In the genomic region with DNA sequence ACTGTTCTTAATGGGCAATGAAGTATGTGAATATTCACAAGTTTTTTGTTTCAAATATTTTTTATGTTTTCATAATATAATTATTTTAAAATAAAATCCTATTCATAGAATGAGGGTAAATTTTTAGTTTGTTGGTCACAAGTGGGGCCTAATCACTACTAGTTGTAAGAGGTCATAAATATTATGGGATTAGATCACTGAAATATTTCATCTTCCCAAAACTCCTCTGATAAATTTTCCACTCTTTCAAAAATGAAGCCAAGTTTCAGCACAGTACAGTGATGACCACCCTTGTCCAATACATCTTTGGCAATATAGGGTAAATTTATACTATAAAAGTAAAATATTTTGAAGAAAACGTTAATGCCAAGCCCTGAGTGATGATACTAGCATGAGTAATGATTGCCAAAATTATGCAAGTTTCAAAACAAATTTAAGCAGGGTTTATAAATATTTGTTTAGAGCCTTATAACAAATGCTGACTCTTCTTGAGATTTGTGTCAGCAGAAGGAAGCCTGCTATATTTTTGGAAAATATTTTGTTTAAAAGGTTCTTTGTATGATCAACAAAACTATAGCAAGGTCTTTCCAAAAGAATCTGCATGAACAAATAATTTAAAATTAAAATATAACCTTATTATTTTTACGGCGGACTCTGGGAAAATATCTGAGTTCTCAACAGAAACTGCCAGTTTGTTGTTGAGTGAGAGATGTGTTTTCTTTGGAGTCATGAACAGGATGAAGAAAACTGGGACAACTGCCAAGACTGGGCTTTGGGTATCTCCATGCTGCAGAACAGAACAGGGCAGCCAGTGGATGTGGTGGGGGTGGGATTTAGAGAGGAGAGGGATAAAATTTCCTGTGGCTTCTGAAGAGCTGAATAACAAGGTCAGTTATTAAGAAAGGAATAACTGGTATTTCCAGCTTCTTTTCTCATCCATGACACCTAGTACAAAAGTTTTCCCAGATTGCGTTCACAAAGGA, we compare ENCODE assay signal across 9 cellular contexts. TPM values are rescaled to one million over a fixed set of nuclear protein-coding genes. Genes with fewer than 3 reads are reported as not detected.
DNase-seq lines count a peak whose midpoint lies in the region; ATAC-seq and TF ChIP-seq lines count a peak whose summit lies in the region.
"Had no signal": no experiment of that assay in that cellular context is flagged by ENCODE, and none has a peak within 500 bp of the region (broad histone marks: within the 10 kb centered on the region; RNA-seq: fewer than 3 reads in every experiment).

No MANE protein-coding gene starts in this region.

- H3K23me2 ChIP-seq in H9 (ENCODE audit: insufficient read length, low read depth, low read length, poor library complexity, severe bottlenecking): no peaks in the 10 kb centered on the region

- no peak overlapping the region for H3K4me3 Mint-ChIP-seq in H9
- H3K4me3 Mint-ChIP-seq in activated CD4-positive, alpha-beta memory T cell treated with anti-CD3 and anti-CD28 coated beads for 36 hours: no peak overlapping the region

- no peak for DNase-seq in H9
- DNase-seq in NCI-H82 (lab: John Stamatoyannopoulos, UW): peak; percentile 64
- DNase-seq in fibroblast of peridontal ligament (ENCODE audit: extremely low read depth): peak; percentile 76
- peak; percentile 41 for DNase-seq in prostate gland (ENCODE audit: low spot score)
- DNase-seq in activated CD4-positive, alpha-beta memory T cell treated with anti-CD3 and anti-CD28 coated beads for 36 hours: no peak
- DNase-seq in effector memory CD4-positive, alpha-beta T cell: no peak
- DNase-seq in OCI-M1 (lab: John Stamatoyannopoulos, UW): no peak
- DNase-seq: left colon had no signal

- H3K9ac ChIP-seq in H9 (ENCODE audit: extremely low read depth, insufficient read length, low read length): no peak overlapping the region

- H3K56ac ChIP-seq in H9 (ENCODE audit: insufficient read length, low read depth, low read length): no peak overlapping the region

- H3K79me2 ChIP-seq in H9 (ENCODE audit: insufficient read depth, low read length): no peaks in the 10 kb centered on the region

- H2BK12ac ChIP-seq in H9 (ENCODE audit: insufficient read length, low read depth, low read length): no peak overlapping the region

- no peaks in the 10 kb centered on the region for H3K4me1 Mint-ChIP-seq in H9
- H3K4me1 Mint-ChIP-seq in activated CD4-positive, alpha-beta memory T cell treated with anti-CD3 and anti-CD28 coated beads for 36 hours (ENCODE audit: low read depth): no peaks in the 10 kb centered on the region

- CTCF ChIA-PET in activated CD4-positive, alpha-beta memory T cell treated with anti-CD3 and anti-CD28 coated beads for 36 hours (lab: Charles Lee): no interaction called here

- no peaks in the 10 kb centered on the region for H3K79me1 ChIP-seq in H9 (ENCODE audit: insufficient read depth, low read depth, low read length, poor library complexity, severe bottlenecking)

- no peak overlapping the region for H2BK120ac ChIP-seq in H9 (ENCODE audit: low read depth, low read length, poor library complexity, severe bottlenecking)

- H3K9me3 ChIP-seq in H9 (ENCODE audit: control insufficient read depth, low read depth, low read length) (no peaks in the 10 kb centered on the region), prostate gland (no peaks in the 10 kb centered on the region)
- H3K9me3 ChIP-seq in effector memory CD4-positive, alpha-beta T cell (ENCODE audit: control insufficient read depth, low read length): no peaks in the 10 kb centered on the region

- no peak for ATAC-seq in GM19397 (IDR thresholded peaks at IDR 0.05; ENCODE audit: unreplicated experiment)
- ATAC-seq: left colon had no signal

- H2AFZ ChIP-seq in H9 (ENCODE audit: low read length): no peak overlapping the region

- no CpG with 5 or more reads among the region's 4 CpGs for WGBS in H9 (ENCODE audit: extremely low coverage, insufficient read length, low lambda C conversion rate)
- WGBS in prostate gland: 55% methylated on average over 4 of the region's 4 CpGs

- no peak overlapping the region for H4K8ac ChIP-seq in H9 (replicated peaks; ENCODE audit: insufficient read length, low read depth, low read length)

- H3K36me3 ChIP-seq in prostate gland: no peaks in the 10 kb centered on the region
- H3K36me3 ChIP-seq in effector memory CD4-positive, alpha-beta T cell (ENCODE audit: control insufficient read depth, insufficient read depth, low read length): no peaks in the 10 kb centered on the region

- H2BK15ac ChIP-seq in H9 (ENCODE audit: low read depth, low read length): no peak overlapping the region

- no peak overlapping the region for H3K14ac ChIP-seq in H9 (ENCODE audit: insufficient read depth, low read length)

- H4K20me1 ChIP-seq in H9 (ENCODE audit: control insufficient read depth, insufficient read depth, insufficient read length): no peaks in the 10 kb centered on the region

- TF ChIP-seq CTCF in H9 (conservative IDR thresholded peaks at IDR 0.05) (no peak), prostate gland (IDR thresholded peaks at IDR 0.05) (no peak)

- no peaks in the 10 kb centered on the region for H3K9me3 Mint-ChIP-seq in H9
- no peaks in the 10 kb centered on the region for H3K9me3 Mint-ChIP-seq in activated CD4-positive, alpha-beta memory T cell treated with anti-CD3 and anti-CD28 coated beads for 36 hours

- H3K36me3 Mint-ChIP-seq in H9 (ENCODE audit: insufficient read depth in 1 of 3, low read depth in 3 of 3): no peaks in the 10 kb centered on the region; a peak in 2 of 7 replicates
- H3K36me3 Mint-ChIP-seq in activated CD4-positive, alpha-beta memory T cell treated with anti-CD3 and anti-CD28 coated beads for 36 hours: no peaks in the 10 kb centered on the region

- H2BK5ac ChIP-seq in H9 (ENCODE audit: insufficient read length, low read length): no peak overlapping the region

- H3K27ac Mint-ChIP-seq in H9: peak overlapping the region in 2 of 3 experiments; percentile 6 to 16; a peak in 1 of 7 replicates
- no peak overlapping the region for H3K27ac Mint-ChIP-seq in activated CD4-positive, alpha-beta memory T cell treated with anti-CD3 and anti-CD28 coated beads for 36 hours

- H3K4me3 ChIP-seq in prostate gland: no peak overlapping the region
- H3K4me3 ChIP-seq in effector memory CD4-positive, alpha-beta T cell (ENCODE audit: insufficient read depth, low read depth, low read length, poor library complexity, severe bottlenecking): no peak overlapping the region

- H2AK5ac ChIP-seq in H9 (ENCODE audit: insufficient read length, low read length): no peak overlapping the region

- H3K27ac ChIP-seq in H9 (ENCODE audit: insufficient read length, low read depth, low read length): no peak overlapping the region
- peak overlapping the region; percentile 1 to 15 for H3K27ac ChIP-seq in prostate gland
- no peak overlapping the region for H3K27ac ChIP-seq in effector memory CD4-positive, alpha-beta T cell (ENCODE audit: insufficient read depth, low read length, poor library complexity, severe bottlenecking)

- intact Hi-C loops in prostate gland (cut with DNase I): loop anchor here (2.0 kb wide), 1 partner anchor 85 kb away; no protein-coding TSS in a partner anchor
- intact Hi-C loops in activated CD4-positive, alpha-beta memory T cell treated with anti-CD3 and anti-CD28 coated beads for 36 hours (cut with micrococcal nuclease): no loop called here

- H3T11ph ChIP-seq in H9 (ENCODE audit: low read length): no peak overlapping the region

- H3K27me3 ChIP-seq in H9 (ENCODE audit: insufficient read depth, low read length) (no peaks in the 10 kb centered on the region), prostate gland (replicated peaks; ENCODE audit: insufficient read depth) (no peaks in the 10 kb centered on the region)
- no peaks in the 10 kb centered on the region for H3K27me3 ChIP-seq in effector memory CD4-positive, alpha-beta T cell (replicated peaks; ENCODE audit: control insufficient read depth, insufficient read depth, low read length, poor library complexity, severe bottlenecking)

- POLR2A ChIA-PET in activated CD4-positive, alpha-beta memory T cell treated with anti-CD3 and anti-CD28 coated beads for 36 hours (lab: Charles Lee): no interaction called here

- H4K91ac ChIP-seq in H9 (ENCODE audit: insufficient read length, low read depth, low read length): no peak overlapping the region

- H4K5ac ChIP-seq in H9 (ENCODE audit: insufficient read length, low read depth, low read length): no peak overlapping the region

- H3K23ac ChIP-seq in H9 (ENCODE audit: insufficient read length, low read depth, low read length): no peak overlapping the region

- H3K4me1 ChIP-seq in H9 (ENCODE audit: insufficient read depth, low read length) (no peaks in the 10 kb centered on the region), prostate gland (replicated peaks) (no peaks in the 10 kb centered on the region)
- no peaks in the 10 kb centered on the region for H3K4me1 ChIP-seq in effector memory CD4-positive, alpha-beta T cell (ENCODE audit: control insufficient read depth, insufficient read depth, low read length, poor library complexity, severe bottlenecking)

- no peak overlapping the region for H2BK20ac ChIP-seq in H9 (ENCODE audit: low read depth, low read length, poor library complexity, severe bottlenecking)

- H3K27me3 Mint-ChIP-seq in H9 (ENCODE audit: low read depth): no peaks in the 10 kb centered on the region
- peaks cover 3% of the 10 kb centered on the region for H3K27me3 Mint-ChIP-seq in activated CD4-positive, alpha-beta memory T cell treated with anti-CD3 and anti-CD28 coated beads for 36 hours

- no peak overlapping the region for H3K18ac ChIP-seq in H9 (ENCODE audit: insufficient read length, low read depth, low read length)

- H3K4ac ChIP-seq in H9 (ENCODE audit: low read depth, low read length): no peak overlapping the region

- TF ChIP-seq POLR2A in prostate gland (IDR thresholded peaks at IDR 0.05): no peak

- no peak overlapping the region for H3K4me2 ChIP-seq in H9 (ENCODE audit: insufficient read depth, insufficient read length, low read length)

RNA-seq across cellular contexts. Expression of gene TM4SF1, which starts 17.9 kb away (rescaled TPM):
- total RNA-seq in H9 (2021): 1.2 and 2.2 TPM in 2 replicates
- total RNA-seq in prostate gland: 100 to 1,000 TPM in 1 of 2 donors, 10 to 100 TPM in 1; 92.0 to 142 TPM
- under 1 TPM; 0.83 to 0.92 TPM for total RNA-seq in activated CD4-positive, alpha-beta memory T cell treated with anti-CD3 and anti-CD28 coated beads for 36 hours

Comparison
In these comparisons a context has a peak if more than half of its experiments do, and no peak if none do; other contexts are left out.
1. DNase-seq: peak in NCI-H82 (single experiment), fibroblast of peridontal ligament (single experiment) and prostate gland (single experiment); none in H9 (single experiment), activated CD4-positive, alpha-beta memory T cell treated with anti-CD3 and anti-CD28 coated beads for 36 hours (single experiment), effector memory CD4-positive, alpha-beta T cell (0 of 3) and OCI-M1 (single experiment).
2. H3K27ac ChIP-seq: peak in prostate gland (2 of 2); none in H9 (single experiment) and effector memory CD4-positive, alpha-beta T cell (single experiment).
3. RNA of gene TM4SF1, which starts 17.9 kb away (total RNA-seq): 92.0 to 142 TPM in prostate gland; 1.2 to 2.2 TPM in H9 and 0.83 to 0.92 TPM in activated CD4-positive, alpha-beta memory T cell treated with anti-CD3 and anti-CD28 coated beads for 36 hours; every median in the first group is over 10 times any median in the second.